ENCODE assay signal across 8 cellular contexts in genomic region chr2:104262714-104263113, GRCh38.
"Had no signal": no experiment of that assay in that cellular context is flagged by ENCODE, and none has a peak within 500 bp of the region (broad histone marks: within the 10 kb centered on the region; RNA-seq: fewer than 3 reads in every experiment).

No MANE protein-coding gene starts in this region.

- H3K27ac ChIP-seq: GM23248 had no signal

- H3K36me3 ChIP-seq: HAP-1 had no signal

- H3K4me1 ChIP-seq: HAP-1 had no signal

- DNase-seq: GM23248, GOT3, H7, H9, HCEC 1CT, HFFc6 had no signal

- H3K4me3 ChIP-seq: GM23248, GM23338, HAP-1 had no signal

- H3K9me3 ChIP-seq: HAP-1 had no signal
